In genomic region chr19:16078759-16079707, GRCh38 we compare ENCODE assay signal across 1 cellular context.
TF ChIP-seq lines count a peak whose summit lies in the region.

No MANE protein-coding gene starts in this region.

TF ChIP-seq in K562, 482 proteins besides CTCF, POLR2A, EP300 and RAD21 (continued from another document and continues in another):
- TF ChIP-seq TSHZ1 (CRISPR knock-in tag; IDR thresholded peaks at IDR 0.05) (no peak), ZNF584 (CRISPR knock-in tag; IDR thresholded peaks at IDR 0.05; ENCODE audit: low read depth) (peak; percentile 75; the same call in 1 of the 2 replicates), GATAD2A (IDR thresholded peaks at IDR 0.05) (no peak), GTF3C2 (IDR thresholded peaks at IDR 0.05; ENCODE audit: borderline replicate concordance, extremely low read depth, insufficient read length) (no peak), CUX1 (CRISPR knock-in tag; IDR thresholded peaks at IDR 0.05) (0 out of 2 replicates have a peak, but pooled peaks have one; percentile 61), LEF1 (IDR thresholded peaks at IDR 0.05) (peak; percentile 94), FOXK1 (CRISPR knock-in tag; IDR thresholded peaks at IDR 0.05; ENCODE audit: borderline replicate concordance) (no peak), VEZF1 (CRISPR knock-in tag; IDR thresholded peaks at IDR 0.05) (peak; percentile 79), JUN (IDR thresholded peaks at IDR 0.05; ENCODE audit: borderline replicate concordance, low read depth, low read length) (peak; percentile 50; the same call in 1 of the 2 replicates), JUN (CRISPR knock-in tag; IDR thresholded peaks at IDR 0.05; ENCODE audit: borderline replicate concordance) (no peak), NR2C2 (CRISPR knock-in tag; IDR thresholded peaks at IDR 0.05) (no peak), NR2C2 (tag; IDR thresholded peaks at IDR 0.05) (peak; percentile 62), ARNT (IDR thresholded peaks at IDR 0.05) (peak; percentile 80 to 87), CREB3 (tag; conservative IDR thresholded peaks at IDR 0.05; ENCODE audit: low read depth) (no peak), SMAD1 (IDR thresholded peaks at IDR 0.05; ENCODE audit: low read depth, low read length, partially characterized antibody) (peak; percentile 84), HNRNPUL1 (IDR thresholded peaks at IDR 0.05; ENCODE audit: low read length) (no peak), ZNF75A (CRISPR knock-in tag; IDR thresholded peaks at IDR 0.05) (peak; percentile 82), ILF3 (IDR thresholded peaks at IDR 0.05; ENCODE audit: borderline replicate concordance) (no peak), ZNF695 (CRISPR knock-in tag; IDR thresholded peaks at IDR 0.05) (no peak), RFX7 (CRISPR knock-in tag; IDR thresholded peaks at IDR 0.05) (no peak), SRF (CRISPR knock-in tag; IDR thresholded peaks at IDR 0.05) (peak; percentile 99 to 100), ZNF318 (IDR thresholded peaks at IDR 0.05; ENCODE audit: borderline replicate concordance in 1 of 2, low read depth in 1 of 2) (peak in 1 of 2 experiments; percentile 70; a peak in 1 of 4 replicates), NFATC3 (IDR thresholded peaks at IDR 0.05) (peak; percentile 85; the same call in 1 of the 2 replicates), SMAD2 (IDR thresholded peaks at IDR 0.05; ENCODE audit: low read depth, low read length) (no peak), HDAC2 (IDR thresholded peaks at IDR 0.05) (peak; percentile 100), MTF1 (CRISPR knock-in tag; IDR thresholded peaks at IDR 0.05; ENCODE audit: borderline replicate concordance) (no peak), CTBP1 (IDR thresholded peaks at IDR 0.05; ENCODE audit: borderline replicate concordance) (no peak), ZNF398 (CRISPR knock-in tag; IDR thresholded peaks at IDR 0.05) (no peak), YBX1 (IDR thresholded peaks at IDR 0.05) (no peak), MCM3 (IDR thresholded peaks at IDR 0.05) (no peak), ZSCAN32 (CRISPR knock-in tag; IDR thresholded peaks at IDR 0.05) (no peak), ZFX (CRISPR knock-in tag; IDR thresholded peaks at IDR 0.05) (peak; percentile 40; the same call in 1 of the 2 replicates)
